19 cellular contexts compared by ENCODE assay signal in genomic region chr4:99810536-99810935, GRCh38. TPM values are rescaled to one million over a fixed set of nuclear protein-coding genes. Genes with fewer than 3 reads are reported as not detected.
DNase-seq lines count a peak whose midpoint lies in the region; ATAC-seq and TF ChIP-seq lines count a peak whose summit lies in the region.
"Had no signal": no experiment of that assay in that cellular context is flagged by ENCODE, and none has a peak within 500 bp of the region (broad histone marks: within the 10 kb centered on the region; RNA-seq: fewer than 3 reads in every experiment).

No MANE protein-coding gene starts in this region.

- H3K9me3 Mint-ChIP-seq in activated naive CD4-positive, alpha-beta T cell treated with anti-CD3 and anti-CD28 coated beads, Interleukin-2, amount 50 U/mL, for 24 hours: no peaks in the 10 kb centered on the region
- H3K9me3 Mint-ChIP-seq in stimulated activated naive B cell treated with anti-CD40 and anti-IgM and Interleukin-4, amounts not matched to agents 10 μg/mL and 1 μg/mL and 100 μg/mL, for 72 hours: peaks cover 2 to 4% of the 10 kb centered on the region in 2 donors
- no peaks in the 10 kb centered on the region for H3K9me3 Mint-ChIP-seq in activated CD8-positive, alpha-beta T cell treated with anti-CD3 and anti-CD28 coated beads, Interleukin-2, amount 10 ng/mL, durations not matched to agents 7 days and 5 days (ENCODE audit: insufficient read depth)
- H3K9me3 Mint-ChIP-seq: CD4-positive, alpha-beta memory T cell; HFFc6 had no signal

- H3K27me3 Mint-ChIP-seq in activated naive CD4-positive, alpha-beta T cell treated with anti-CD3 and anti-CD28 coated beads, Interleukin-2, amount 50 U/mL, for 24 hours: peaks cover 1% of the 10 kb centered on the region
- H3K27me3 Mint-ChIP-seq in stimulated activated naive B cell treated with anti-CD40 and anti-IgM and Interleukin-4, amounts not matched to agents 10 μg/mL and 1 μg/mL and 100 μg/mL, for 72 hours: peaks cover 0 to 6% of the 10 kb centered on the region in 2 donors
- H3K27me3 Mint-ChIP-seq in activated CD8-positive, alpha-beta T cell treated with anti-CD3 and anti-CD28 coated beads, Interleukin-2, amount 10 ng/mL, durations not matched to agents 7 days and 5 days (ENCODE audit: low read depth): peaks cover 6% of the 10 kb centered on the region

- no peak overlapping the region for H3K4me3 ChIP-seq in gastroesophageal sphincter
- H3K4me3 ChIP-seq: GM12878, HAP-1 had no signal

- ATAC-seq in gastroesophageal sphincter: peak; percentile 37
- no peak for ATAC-seq in stimulated activated naive B cell treated with anti-CD40 and anti-IgM and Interleukin-4, amounts not matched to agents 10 μg/mL and 1 μg/mL and 100 μg/mL, for 72 hours (replicated peaks)
- ATAC-seq in activated CD8-positive, alpha-beta T cell treated with anti-CD3 and anti-CD28 coated beads, Interleukin-2, amount 10 ng/mL, durations not matched to agents 7 days and 5 days: no peak
- ATAC-seq in GM18861 (IDR thresholded peaks at IDR 0.05; ENCODE audit: unreplicated experiment): no peak
- ATAC-seq: GM12878 had no signal

- no peak for TF ChIP-seq CTCF in gastroesophageal sphincter (IDR thresholded peaks at IDR 0.05)

- POLR2A ChIA-PET in activated CD8-positive, alpha-beta T cell treated with anti-CD3 and anti-CD28 coated beads, Interleukin-2, amount 10 ng/mL, durations not matched to agents 7 days and 5 days (lab: Charles Lee): no interaction called here

- peaks cover 0 to 19% (median 2%) of the 10 kb centered on the region in 3 donors for H3K4me1 ChIP-seq in gastroesophageal sphincter
- H3K4me1 ChIP-seq: HAP-1 had no signal

- H3K27ac Mint-ChIP-seq in activated naive CD4-positive, alpha-beta T cell treated with anti-CD3 and anti-CD28 coated beads, Interleukin-2, amount 50 U/mL, for 24 hours: peak overlapping the region; percentile 51
- peak overlapping the region; percentile 71 for H3K27ac Mint-ChIP-seq in stimulated activated naive B cell treated with anti-CD40 and anti-IgM and Interleukin-4, amounts not matched to agents 10 μg/mL and 1 μg/mL and 100 μg/mL, for 72 hours
- no peak overlapping the region for H3K27ac Mint-ChIP-seq in activated CD8-positive, alpha-beta T cell treated with anti-CD3 and anti-CD28 coated beads, Interleukin-2, amount 10 ng/mL, durations not matched to agents 7 days and 5 days
- H3K27ac Mint-ChIP-seq: HFFc6 had no signal

- H3K27me3 ChIP-seq in gastroesophageal sphincter: no peaks in the 10 kb centered on the region

- H3K36me3 ChIP-seq in gastroesophageal sphincter: no peaks in the 10 kb centered on the region
- H3K36me3 ChIP-seq: HAP-1 had no signal

- DNase-seq in activated naive CD4-positive, alpha-beta T cell treated with Interleukin-2 at 50 U/mL for 16 hours: no peak
- DNase-seq in stimulated activated naive B cell treated with anti-CD40 and anti-IgM and Interleukin-4, amounts not matched to agents 10 μg/mL and 1 μg/mL and 100 μg/mL, for 72 hours: no peak
- DNase-seq in activated CD8-positive, alpha-beta T cell treated with anti-CD3 and anti-CD28 coated beads, Interleukin-2, amount 10 ng/mL, durations not matched to agents 7 days and 5 days: no peak
- DNase-seq: C1 segment of cervical spinal cord; Calu3; CD4-positive, alpha-beta memory T cell; COR-L47; DMS79; EL; GDM1; GOT3; HFFc6 had no signal

- no peak for TF ChIP-seq EP300 in gastroesophageal sphincter (IDR thresholded peaks at IDR 0.05)

- CTCF ChIA-PET in activated CD8-positive, alpha-beta T cell treated with anti-CD3 and anti-CD28 coated beads, Interleukin-2, amount 10 ng/mL, durations not matched to agents 7 days and 5 days (lab: Charles Lee): interaction anchor here (1.1 to 2.6 kb wide), 10 partner anchors 8 to 248 kb away, joined by 4 to 57 read pairs (median 9); partner anchors contain the start of gene TRMT10A

- no peak overlapping the region for H3K27ac ChIP-seq in gastroesophageal sphincter

- H3K4me3 Mint-ChIP-seq in activated naive CD4-positive, alpha-beta T cell treated with anti-CD3 and anti-CD28 coated beads, Interleukin-2, amount 50 U/mL, for 24 hours: no peak overlapping the region
- no peak overlapping the region for H3K4me3 Mint-ChIP-seq in stimulated activated naive B cell treated with anti-CD40 and anti-IgM and Interleukin-4, amounts not matched to agents 10 μg/mL and 1 μg/mL and 100 μg/mL, for 72 hours
- H3K4me3 Mint-ChIP-seq in activated CD8-positive, alpha-beta T cell treated with anti-CD3 and anti-CD28 coated beads, Interleukin-2, amount 10 ng/mL, durations not matched to agents 7 days and 5 days: no peak overlapping the region
- H3K4me3 Mint-ChIP-seq: CD4-positive, alpha-beta memory T cell; HFFc6 had no signal

- H3K9me3 ChIP-seq in gastroesophageal sphincter: no peaks in the 10 kb centered on the region
- H3K9me3 ChIP-seq: HAP-1 had no signal

- TF ChIP-seq POLR2A in gastroesophageal sphincter (IDR thresholded peaks at IDR 0.05): no peak

- H3K36me3 Mint-ChIP-seq in activated naive CD4-positive, alpha-beta T cell treated with anti-CD3 and anti-CD28 coated beads, Interleukin-2, amount 50 U/mL, for 24 hours: no peaks in the 10 kb centered on the region
- no peaks in the 10 kb centered on the region for H3K36me3 Mint-ChIP-seq in stimulated activated naive B cell treated with anti-CD40 and anti-IgM and Interleukin-4, amounts not matched to agents 10 μg/mL and 1 μg/mL and 100 μg/mL, for 72 hours
- no peaks in the 10 kb centered on the region for H3K36me3 Mint-ChIP-seq in activated CD8-positive, alpha-beta T cell treated with anti-CD3 and anti-CD28 coated beads, Interleukin-2, amount 10 ng/mL, durations not matched to agents 7 days and 5 days (ENCODE audit: low read depth)
- H3K36me3 Mint-ChIP-seq: CD4-positive, alpha-beta memory T cell had no signal

- peaks cover 25% of the 10 kb centered on the region for H3K4me1 Mint-ChIP-seq in activated naive CD4-positive, alpha-beta T cell treated with anti-CD3 and anti-CD28 coated beads, Interleukin-2, amount 50 U/mL, for 24 hours
- peaks cover 30 to 58% of the 10 kb centered on the region in 2 donors for H3K4me1 Mint-ChIP-seq in stimulated activated naive B cell treated with anti-CD40 and anti-IgM and Interleukin-4, amounts not matched to agents 10 μg/mL and 1 μg/mL and 100 μg/mL, for 72 hours
- H3K4me1 Mint-ChIP-seq in activated CD8-positive, alpha-beta T cell treated with anti-CD3 and anti-CD28 coated beads, Interleukin-2, amount 10 ng/mL, durations not matched to agents 7 days and 5 days (ENCODE audit: low read depth): peaks cover 24% of the 10 kb centered on the region

RNA-seq across cellular contexts. Expression of gene DAPP1, which starts 6.1 kb away (rescaled TPM):
- total RNA-seq in gastroesophageal sphincter: 1 to 10 TPM in 3 of 4 donors, under 1 TPM in 1; 0.73 to 6.3 (median 1.8) TPM
- total RNA-seq in activated CD8-positive, alpha-beta T cell treated with anti-CD3 and anti-CD28 coated beads, Interleukin-2, amount 10 ng/mL, durations not matched to agents 7 days and 5 days: 10 to 100 TPM; 16.7 to 17.5 TPM
- total RNA-seq: A172, A673, HFFc6 had no signal
